In genomic region chr16:46681872-46682271, GRCh38 we compare ENCODE assay signal across 1 cellular context.
TF ChIP-seq lines count a peak whose summit lies in the region.

No MANE protein-coding gene starts in this region.

TF ChIP-seq in HepG2, 621 proteins besides CTCF, POLR2A, EP300 and RAD21:
- TF ChIP-seq HNF4A (CRISPR knock-in tag; IDR thresholded peaks at IDR 0.05): peak; percentile 61; the same call in 1 of the 2 replicates
- TF ChIP-seq, protein P1, sequence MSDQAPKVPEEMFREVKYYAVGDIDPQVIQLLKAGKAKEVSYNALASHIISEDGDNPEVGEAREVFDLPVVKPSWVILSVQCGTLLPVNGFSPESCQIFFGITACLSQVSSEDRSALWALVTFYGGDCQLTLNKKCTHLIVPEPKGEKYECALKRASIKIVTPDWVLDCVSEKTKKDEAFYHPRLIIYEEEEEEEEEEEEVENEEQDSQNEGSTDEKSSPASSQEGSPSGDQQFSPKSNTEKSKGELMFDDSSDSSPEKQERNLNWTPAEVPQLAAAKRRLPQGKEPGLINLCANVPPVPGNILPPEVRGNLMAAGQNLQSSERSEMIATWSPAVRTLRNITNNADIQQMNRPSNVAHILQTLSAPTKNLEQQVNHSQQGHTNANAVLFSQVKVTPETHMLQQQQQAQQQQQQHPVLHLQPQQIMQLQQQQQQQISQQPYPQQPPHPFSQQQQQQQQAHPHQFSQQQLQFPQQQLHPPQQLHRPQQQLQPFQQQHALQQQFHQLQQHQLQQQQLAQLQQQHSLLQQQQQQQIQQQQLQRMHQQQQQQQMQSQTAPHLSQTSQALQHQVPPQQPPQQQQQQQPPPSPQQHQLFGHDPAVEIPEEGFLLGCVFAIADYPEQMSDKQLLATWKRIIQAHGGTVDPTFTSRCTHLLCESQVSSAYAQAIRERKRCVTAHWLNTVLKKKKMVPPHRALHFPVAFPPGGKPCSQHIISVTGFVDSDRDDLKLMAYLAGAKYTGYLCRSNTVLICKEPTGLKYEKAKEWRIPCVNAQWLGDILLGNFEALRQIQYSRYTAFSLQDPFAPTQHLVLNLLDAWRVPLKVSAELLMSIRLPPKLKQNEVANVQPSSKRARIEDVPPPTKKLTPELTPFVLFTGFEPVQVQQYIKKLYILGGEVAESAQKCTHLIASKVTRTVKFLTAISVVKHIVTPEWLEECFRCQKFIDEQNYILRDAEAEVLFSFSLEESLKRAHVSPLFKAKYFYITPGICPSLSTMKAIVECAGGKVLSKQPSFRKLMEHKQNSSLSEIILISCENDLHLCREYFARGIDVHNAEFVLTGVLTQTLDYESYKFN (CRISPR knock-in tag; conservative IDR thresholded peaks at IDR 0.05): peak; percentile 30; the same call in 1 of the 2 replicates
